9 cellular contexts compared by ENCODE assay signal in the genomic region with DNA sequence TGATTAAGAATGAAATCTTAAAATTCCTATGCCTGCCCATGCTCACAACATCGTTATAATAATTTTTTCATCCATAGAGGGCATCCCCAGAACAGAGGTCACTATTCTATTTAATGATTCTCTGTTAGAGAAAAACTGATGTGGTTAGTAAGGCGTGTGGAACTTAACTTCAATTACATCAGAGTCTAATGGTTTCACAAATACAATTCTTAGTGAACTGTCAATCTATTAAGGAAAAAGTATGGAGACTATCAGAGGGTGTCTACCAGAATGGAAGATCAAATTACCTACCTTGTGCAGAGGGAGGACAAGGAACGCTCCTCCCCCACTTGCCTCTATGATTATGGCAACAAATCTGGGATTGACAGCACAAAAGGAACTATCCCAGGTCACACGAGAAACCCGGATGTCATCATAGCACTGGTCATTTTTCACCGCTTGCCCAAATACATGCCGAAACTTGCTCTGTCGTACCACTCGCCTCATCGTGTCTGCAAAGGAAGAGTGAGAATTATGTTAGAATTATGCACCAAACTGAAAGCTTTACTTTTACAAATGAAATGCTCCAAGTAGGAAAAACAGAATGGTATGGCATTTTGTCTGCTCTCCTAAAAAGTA. TPM values are rescaled to one million over a fixed set of nuclear protein-coding genes. Genes with fewer than 3 reads are reported as not detected.
DNase-seq lines count a peak whose midpoint lies in the region; ATAC-seq and TF ChIP-seq lines count a peak whose summit lies in the region.
"Had no signal": no experiment of that assay in that cellular context is flagged by ENCODE, and none has a peak within 500 bp of the region (broad histone marks: within the 10 kb centered on the region; RNA-seq: fewer than 3 reads in every experiment).

No MANE protein-coding gene starts in this region.

- no peak for DNase-seq in IMR-90
- no peak for DNase-seq in left lung
- DNase-seq in smooth muscle cell (lab: John Stamatoyannopoulos, UW; ENCODE audit: unreplicated experiment): no peak
- DNase-seq in AG08396 (ENCODE audit: low spot score): no peak
- DNase-seq: activated CD4-positive, alpha-beta T cell treated with anti-CD3 and anti-CD28 coated beads, Interleukin-2, amount 50 U/mL, for 1 hour had no signal

- POLR2A ChIA-PET in IMR-90 (lab: Charles Lee; ENCODE audit: unreplicated experiment): no interaction called here

- BruUV-seq in IMR-90 (replicated peaks; lab: Mats Ljungman, UMichigan): no TSS peak

- H3K27ac ChIP-seq in IMR-90 (ENCODE audit: insufficient read depth, low read length) (peak overlapping the region; percentile 80; the same call in 1 of the 2 replicates), left lung (peak overlapping the region; percentile 37 to 74), smooth muscle cell (ENCODE audit: low read depth) (peak overlapping the region; percentile 91)

- H2BK120ac ChIP-seq in IMR-90 (ENCODE audit: low read depth, low read length): 0 out of 2 replicates have a peak overlapping the region, but pooled peaks have one; percentile 14

- H2AFZ ChIP-seq in IMR-90 (replicated peaks; ENCODE audit: low read length, poor library complexity) (no peak overlapping the region), smooth muscle cell (ENCODE audit: low read depth) (no peak overlapping the region)

- dilution Hi-C loops in IMR-90 (cut with HindIII; ENCODE audit: low sequenced_read_pairs, unreplicated experiment): no loop called here

- intact Hi-C loops in IMR-90 (cut with micrococcal nuclease): no loop called here
- intact Hi-C loops in left lung (cut with DNase I): no loop called here

- peak overlapping the region; percentile 16 to 89 (median 80) for H3K27ac Mint-ChIP-seq in brain

- 0 out of 2 replicates have a peak overlapping the region, but pooled peaks have one; percentile 16 for H4K5ac ChIP-seq in IMR-90 (ENCODE audit: low read depth, low read length)

- H3K36me3 Mint-ChIP-seq in brain: peaks cover 64% of the 10 kb centered on the region

- no peak for ATAC-seq in IMR-90 (ENCODE audit: low read depth)
- ATAC-seq in left lung: no peak
- no peak for ATAC-seq in GM19395 (IDR thresholded peaks at IDR 0.05; ENCODE audit: unreplicated experiment)
- ATAC-seq in HG03520 (IDR thresholded peaks at IDR 0.05; ENCODE audit: unreplicated experiment): no peak
- ATAC-seq in GM19455 (IDR thresholded peaks at IDR 0.05; ENCODE audit: unreplicated experiment): no peak

- H3K9me1 ChIP-seq in IMR-90 (ENCODE audit: insufficient read depth, low read length): peaks cover 28% of the 10 kb centered on the region

- H3K27me3 Mint-ChIP-seq in brain: no peaks in the 10 kb centered on the region

- H3K4me1 ChIP-seq in IMR-90 (ENCODE audit: control insufficient read depth, insufficient read depth, low read length): peaks cover 37% of the 10 kb centered on the region
- H3K4me1 ChIP-seq in left lung: peaks cover 25 to 72% of the 10 kb centered on the region in 2 donors
- H3K4me1 ChIP-seq in smooth muscle cell (ENCODE audit: low read depth): peaks cover 46% of the 10 kb centered on the region

- no peak for TF ChIP-seq RAD21 in IMR-90 (IDR thresholded peaks at IDR 0.05; ENCODE audit: low read length)

- H3K9me3 Mint-ChIP-seq in brain: no peaks in the 10 kb centered on the region

- H3K27me3 ChIP-seq in IMR-90 (ENCODE audit: control insufficient read depth, insufficient read depth, low read length): no peaks in the 10 kb centered on the region
- no peaks in the 10 kb centered on the region for H3K27me3 ChIP-seq in left lung
- no peaks in the 10 kb centered on the region for H3K27me3 ChIP-seq in smooth muscle cell (ENCODE audit: low read depth)

- no peak overlapping the region for H4K91ac ChIP-seq in IMR-90 (ENCODE audit: insufficient read depth, low read depth, low read length)

- no peaks in the 10 kb centered on the region for H3K9me3 ChIP-seq in IMR-90 (ENCODE audit: control insufficient read depth, insufficient read depth, low read length)
- no peaks in the 10 kb centered on the region for H3K9me3 ChIP-seq in left lung
- no peaks in the 10 kb centered on the region for H3K9me3 ChIP-seq in smooth muscle cell (replicated peaks; ENCODE audit: low read depth)

- no peak overlapping the region for H2AK9ac ChIP-seq in IMR-90 (replicated peaks; ENCODE audit: low read depth, low read length, poor library complexity)

- H3K23ac ChIP-seq in IMR-90 (ENCODE audit: low read depth, low read length): peak overlapping the region; percentile 3; the same call in 1 of the 2 replicates

- peak overlapping the region; percentile 7 for H3K4ac ChIP-seq in IMR-90 (ENCODE audit: low read depth, low read length)

- peak overlapping the region; percentile 10 to 36; a peak in 2 of 4 replicates for H4K8ac ChIP-seq in IMR-90 (ENCODE audit: low read depth in 2 of 2, low read length in 2 of 2)

- CTCF ChIA-PET in IMR-90 (lab: Yijun Ruan, JAX): no interaction called here

- peaks cover 86% of the 10 kb centered on the region for H3K79me2 ChIP-seq in smooth muscle cell (ENCODE audit: low read depth)

- H3K4me2 ChIP-seq in IMR-90 (ENCODE audit: low read depth, low read length) (peak overlapping the region; percentile 24; the same call in 1 of the 2 replicates), smooth muscle cell (peak overlapping the region; percentile 73)

- peak overlapping the region in 3 of 5 experiments; percentile 17 to 67 (median 44) for H3K4me3 Mint-ChIP-seq in brain

- H2BK15ac ChIP-seq in IMR-90 (ENCODE audit: low read depth, low read length): peak overlapping the region; percentile 36; the same call in 1 of the 3 replicates

- peak overlapping the region; percentile 60; the same call in 1 of the 2 replicates for H2AK5ac ChIP-seq in IMR-90 (ENCODE audit: low read depth, low read length)

- TF ChIP-seq POLR2A in IMR-90 (IDR thresholded peaks at IDR 0.05; ENCODE audit: low read depth, low read length): no peak

- H2BK20ac ChIP-seq in IMR-90 (ENCODE audit: low read depth, low read length): no peak overlapping the region

- TF ChIP-seq CTCF in IMR-90 (conservative IDR thresholded peaks at IDR 0.05; ENCODE audit: low read depth, low read length) (no peak), brain (conservative IDR thresholded peaks at IDR 0.05) (no peak), left lung (IDR thresholded peaks at IDR 0.05) (no peak), smooth muscle cell (IDR thresholded peaks at IDR 0.05; ENCODE audit: borderline replicate concordance, insufficient read depth, poor library complexity, severe bottlenecking) (no peak)

- peak overlapping the region; percentile 61; the same call in 1 of the 2 replicates for H3K14ac ChIP-seq in IMR-90 (replicated peaks; ENCODE audit: low read depth, low read length)

- H3K36me3 ChIP-seq in IMR-90 (ENCODE audit: control insufficient read depth, insufficient read depth, low read length) (peaks cover 28% of the 10 kb centered on the region), left lung (peaks cover 0 to 52% of the 10 kb centered on the region in 2 donors), smooth muscle cell (ENCODE audit: low read depth) (peaks cover 4% of the 10 kb centered on the region)

- peaks cover 19% of the 10 kb centered on the region for H3F3A ChIP-seq in smooth muscle cell (ENCODE audit: low read depth)

- peak overlapping the region; percentile 16 for H3K9ac ChIP-seq in IMR-90 (ENCODE audit: low read depth, low read length)
- H3K9ac ChIP-seq in smooth muscle cell (ENCODE audit: low read depth): peak overlapping the region; percentile 71

- H3K79me1 ChIP-seq in IMR-90 (ENCODE audit: low read depth in 1 of 2, low read length in 2 of 2): peaks cover 0 to 61% of the 10 kb centered on the region in 2 experiments; a peak in 2 of 4 replicates

- H2BK5ac ChIP-seq in IMR-90 (ENCODE audit: low read depth, low read length, poor library complexity, severe bottlenecking): peak overlapping the region; percentile 48

- H3K4me1 Mint-ChIP-seq in brain: peaks cover 98% of the 10 kb centered on the region

- in situ Hi-C loops in IMR-90 (cut with MboI; ENCODE audit: low sequenced_read_pairs): no loop called here

- 8% methylated on average over 2 of the region's 10 CpGs; no CpG with 5 or more reads in 1 of the 2 experiments for WGBS in IMR-90 (ENCODE audit: extremely low coverage in 2 of 2, insufficient read length in 1 of 2), 2 experiments
- WGBS in smooth muscle cell (ENCODE audit: low lambda C conversion rate): 59% methylated on average over 10 of the region's 10 CpGs

- H3K4me3 ChIP-seq in IMR-90 (ENCODE audit: insufficient read depth, low read depth, low read length) (no peak overlapping the region), left lung (no peak overlapping the region), smooth muscle cell (no peak overlapping the region)

- H4K20me1 ChIP-seq in IMR-90 (ENCODE audit: insufficient read depth, low read length) (peaks cover 94% of the 10 kb centered on the region), smooth muscle cell (ENCODE audit: low read depth) (peaks cover 69% of the 10 kb centered on the region)

- H3K18ac ChIP-seq in IMR-90 (ENCODE audit: low read depth, low read length): peak overlapping the region; percentile 25; the same call in 1 of the 2 replicates

- H3K56ac ChIP-seq in IMR-90 (ENCODE audit: extremely low read depth, insufficient read depth, low read length): no peak overlapping the region

TF ChIP-seq in IMR-90, 13 proteins besides CTCF, POLR2A, EP300 and RAD21 (continues in another document):
- TF ChIP-seq FOS (IDR thresholded peaks at IDR 0.05; ENCODE audit: low read depth, low read length): no peak
- TF ChIP-seq RFX5 (IDR thresholded peaks at IDR 0.05; ENCODE audit: low read depth, low read length): no peak
- no peak for TF ChIP-seq SMC3 (IDR thresholded peaks at IDR 0.05; ENCODE audit: low read depth, low read length)
- no peak for TF ChIP-seq RCOR1 (IDR thresholded peaks at IDR 0.05; ENCODE audit: insufficient replicate concordance, low read length)
- no peak for TF ChIP-seq BHLHE40 (IDR thresholded peaks at IDR 0.05; ENCODE audit: low read depth, low read length)
- no peak for TF ChIP-seq MAFK (IDR thresholded peaks at IDR 0.05; ENCODE audit: low read depth, low read length)

RNA-seq across cellular contexts. Expression of a gene that starts 30.4 kb away (rescaled TPM):
- total RNA-seq in IMR-90 (2012; rRNA removed) (1,042 and 1,100 TPM in 2 replicates), left lung (100 to 1,000 TPM; 224 to 282 TPM), smooth muscle cell (136 and 145 TPM in 2 replicates)
- polyA plus RNA-seq in IMR-90 (2012; rRNA removed) (591 and 675 TPM in 2 replicates), brain (ENCODE audit: insufficient read depth, low read depth, low replicate concordance) (78.9 TPM), smooth muscle cell (96.7 and 107 TPM in 2 replicates)
- polyA plus RNA-seq in IMR-90 (2012; cell fraction: cytosol; rRNA removed): 183 and 262 TPM in 2 replicates
- 145 and 350 TPM in 2 replicates for polyA plus RNA-seq in IMR-90 (2012; cell fraction: nucleus; rRNA removed; ENCODE audit: low replicate concordance)
